ENCODE assay signal across 8 cellular contexts in genomic region chr12:53222170-53223005, GRCh38. TPM values are rescaled to one million over a fixed set of nuclear protein-coding genes. Genes with fewer than 3 reads are reported as not detected.
DNase-seq lines count a peak whose midpoint lies in the region; ATAC-seq and TF ChIP-seq lines count a peak whose summit lies in the region.

No MANE protein-coding gene starts in this region.

- 14 to 46% methylated on average over 3 to 4 of the region's 5 CpGs for WGBS in gastroesophageal sphincter (ENCODE audit: low coverage in 1 of 2), 2 donors

- no peak for DNase-seq in H7
- no peak for DNase-seq in NK-92 treated with Interleukin-12 subunit alpha and Interleukin-12 subunit beta, amount 100 ng/mL, for 24 hours (lab: John Stamatoyannopoulos, UW)
- no peak for DNase-seq in NOMO-1 (lab: John Stamatoyannopoulos, UW; ENCODE audit: unreplicated experiment in 2 of 2)

- H3K4me3 ChIP-seq in H7 (ENCODE audit: insufficient read depth, low read depth, low read length) (peak overlapping the region; percentile 67), WI38 (ENCODE audit: low read depth, low read length) (peak overlapping the region; percentile 60), gastroesophageal sphincter (peak overlapping the region in 1 of 2 donors; percentile 71), skin epidermis (peak overlapping the region; percentile 63 to 87 (median 69))

- ATAC-seq in gastroesophageal sphincter (no peak), HG03439 (IDR thresholded peaks at IDR 0.05; ENCODE audit: unreplicated experiment) (no peak), HG03135 (IDR thresholded peaks at IDR 0.05; ENCODE audit: unreplicated experiment) (no peak)

- H3K36me3 ChIP-seq in H7 (replicated peaks; ENCODE audit: control insufficient read depth, insufficient read depth, low read length) (no peaks in the 10 kb centered on the region; the same call in 1 of the 2 replicates), gastroesophageal sphincter (peaks cover 0 to 16% of the 10 kb centered on the region in 2 donors)

- peaks cover 15% of the 10 kb centered on the region for H3K27me3 ChIP-seq in H7 (ENCODE audit: control insufficient read depth, insufficient read depth, low read length)
- no peaks in the 10 kb centered on the region for H3K27me3 ChIP-seq in gastroesophageal sphincter

- peaks cover 0 to 97% (median 56%) of the 10 kb centered on the region in 3 donors for H3K4me1 ChIP-seq in gastroesophageal sphincter

- peak overlapping the region; percentile 89 to 99 (median 96) for H3K27ac ChIP-seq in gastroesophageal sphincter
- H3K27ac ChIP-seq in skin epidermis = peak overlapping the region; percentile 80 to 99 (median 94)

- TF ChIP-seq CTCF in WI38 (IDR thresholded peaks at IDR 0.05; ENCODE audit: low read depth, low read length) (no peak), gastroesophageal sphincter (IDR thresholded peaks at IDR 0.05) (no peak)

- TF ChIP-seq POLR2A in gastroesophageal sphincter (IDR thresholded peaks at IDR 0.05) = no peak

- no peaks in the 10 kb centered on the region for H3K9me3 ChIP-seq in gastroesophageal sphincter

- TF ChIP-seq EP300 in gastroesophageal sphincter (IDR thresholded peaks at IDR 0.05) = no peak

RNA-seq across cellular contexts. Expression of gene RARG, which starts 9.6 kb away (rescaled TPM):
- total RNA-seq in H7 (2014; rRNA removed; shearing (Covaris generic)) = 50.1 and 58.1 TPM in 2 replicates
- total RNA-seq in gastroesophageal sphincter = 10 to 100 TPM; 15.6 to 26.6 (median 22.9) TPM

RNA-seq across cellular contexts. Expression of gene ITGB7, which starts 15.3 kb away (rescaled TPM):
- total RNA-seq in H7 (2014; rRNA removed; shearing (Covaris generic)) = 0.30 and 0.52 TPM in 2 replicates
- 1 to 10 TPM in 2 of 4 donors, under 1 TPM in 2; 0.40 to 5.8 (median 2.6) TPM for total RNA-seq in gastroesophageal sphincter

RNA-seq across cellular contexts. Expression of gene CSAD, which starts 41.7 kb away (rescaled TPM):
- 3.0 and 3.4 TPM in 2 replicates for total RNA-seq in H7 (2014; rRNA removed; shearing (Covaris generic))
- 10 to 100 TPM; 11.3 to 47.5 (median 24.1) TPM for total RNA-seq in gastroesophageal sphincter

RNA-seq across cellular contexts. Expression of gene ZNF740, which starts 41.9 kb away (rescaled TPM):
- 8.7 and 9.1 TPM in 2 replicates for total RNA-seq in H7 (2014; rRNA removed; shearing (Covaris generic))
- total RNA-seq in gastroesophageal sphincter = 10 to 100 TPM; 14.9 to 27.7 (median 17.4) TPM

RNA-seq across cellular contexts. Expression of gene ESPL1, which starts 45.7 kb away (rescaled TPM):
- 43.6 and 46.2 TPM in 2 replicates for total RNA-seq in H7 (2014; rRNA removed; shearing (Covaris generic))
- 1 to 10 TPM in 2 of 4 donors, under 1 TPM in 2; 0.13 to 2.3 (median 0.64) TPM for total RNA-seq in gastroesophageal sphincter
